In the genomic region with DNA sequence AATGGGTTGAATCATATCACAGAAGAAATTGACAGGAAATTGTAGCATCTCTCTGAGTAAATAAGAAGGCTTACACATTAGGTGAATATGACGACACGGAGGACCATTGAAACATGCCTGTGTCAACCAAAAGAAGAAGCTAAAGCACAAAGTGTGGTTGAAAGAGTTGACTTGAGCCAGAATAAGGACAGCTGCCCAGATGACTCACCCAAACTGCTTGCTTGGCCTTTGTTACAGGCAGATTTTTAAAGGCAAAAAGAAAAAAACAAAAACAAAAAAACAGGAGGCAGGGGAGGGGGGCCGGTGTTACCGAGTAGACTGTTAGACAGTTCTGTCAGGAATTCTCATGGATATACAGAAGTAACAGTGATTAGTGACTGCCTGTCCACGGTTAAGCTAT, we compare ENCODE assay signal across 11 cellular contexts.
DNase-seq lines count a peak whose midpoint lies in the region; ATAC-seq lines count a peak whose summit lies in the region.
"Had no signal": no experiment of that assay in that cellular context is flagged by ENCODE, and none has a peak within 500 bp of the region (broad histone marks: within the 10 kb centered on the region; RNA-seq: fewer than 3 reads in every experiment).

No MANE protein-coding gene starts in this region.

- H3K27me3 Mint-ChIP-seq in activated T-cell treated with anti-CD3 and anti-CD28 coated beads, Interleukin-2, amount 50 U/mL, for 72 hours (ENCODE audit: low read depth): no peaks in the 10 kb centered on the region

- peak overlapping the region; percentile 66 for H3K27ac Mint-ChIP-seq in activated T-cell treated with anti-CD3 and anti-CD28 coated beads, Interleukin-2, amount 50 U/mL, for 72 hours

- ATAC-seq in activated T-cell treated with anti-CD3 and anti-CD28 coated beads, Interleukin-2, amount 50 U/mL, for 72 hours (replicated peaks in 1 of 2): peak in 1 of 2 donors; percentile 65
- no peak for ATAC-seq in HG02970 (IDR thresholded peaks at IDR 0.05; ENCODE audit: low FRiP score, unreplicated experiment)

- H3K4me1 Mint-ChIP-seq in activated T-cell treated with anti-CD3 and anti-CD28 coated beads, Interleukin-2, amount 50 U/mL, for 72 hours (ENCODE audit: low read depth): peaks cover 46% of the 10 kb centered on the region

- H3K4me3 Mint-ChIP-seq in activated T-cell treated with anti-CD3 and anti-CD28 coated beads, Interleukin-2, amount 50 U/mL, for 72 hours: peak overlapping the region in 1 of 2 donors; percentile 45

- H3K9me3 Mint-ChIP-seq in activated T-cell treated with anti-CD3 and anti-CD28 coated beads, Interleukin-2, amount 50 U/mL, for 72 hours: no peaks in the 10 kb centered on the region

- H3K36me3 Mint-ChIP-seq in activated T-cell treated with anti-CD3 and anti-CD28 coated beads, Interleukin-2, amount 50 U/mL, for 72 hours (ENCODE audit: insufficient read depth in 2 of 2): peaks cover 17 to 40% of the 10 kb centered on the region in 2 donors

- no peak for DNase-seq in activated T-cell treated with anti-CD3 and anti-CD28 coated beads, Interleukin-2, amount 50 U/mL, for 72 hours
- no peak for DNase-seq in activated T-cell treated with anti-CD3 and anti-CD28 coated beads, Interleukin-2, amount 50 U/mL, for 1 hour
- DNase-seq in amniotic epithelial cell (ENCODE audit: low read depth) (peak; percentile 57), kidney tubule cell (ENCODE audit: low spot score) (peak; percentile 22), superior temporal gyrus (ENCODE audit: extremely low spot score) (peak; percentile 44), NCI-H748 (lab: John Stamatoyannopoulos, UW; ENCODE audit: unreplicated experiment) (no peak)
- DNase-seq in stimulated activated CD8-positive, alpha-beta memory T cell treated with anti-CD3 and anti-CD28 coated beads, Interleukin-4, amount 100 ng/mL, for 48 hours: no peak
- DNase-seq: colonic mucosa, KG1, T-helper 1 cell had no signal

Comparison
In these comparisons a context has a peak if more than half of its experiments do, and no peak if none do; other contexts are left out.
1. DNase-seq: peak in amniotic epithelial cell (single experiment), kidney tubule cell (single experiment) and superior temporal gyrus (single experiment); none in activated T-cell treated with anti-CD3 and anti-CD28 coated beads, Interleukin-2, amount 50 U/mL, for 72 hours (0 of 2), activated T-cell treated with anti-CD3 and anti-CD28 coated beads, Interleukin-2, amount 50 U/mL, for 1 hour (single experiment), NCI-H748 (single experiment) and stimulated activated CD8-positive, alpha-beta memory T cell treated with anti-CD3 and anti-CD28 coated beads, Interleukin-4, amount 100 ng/mL, for 48 hours (single experiment).